In the genomic region with DNA sequence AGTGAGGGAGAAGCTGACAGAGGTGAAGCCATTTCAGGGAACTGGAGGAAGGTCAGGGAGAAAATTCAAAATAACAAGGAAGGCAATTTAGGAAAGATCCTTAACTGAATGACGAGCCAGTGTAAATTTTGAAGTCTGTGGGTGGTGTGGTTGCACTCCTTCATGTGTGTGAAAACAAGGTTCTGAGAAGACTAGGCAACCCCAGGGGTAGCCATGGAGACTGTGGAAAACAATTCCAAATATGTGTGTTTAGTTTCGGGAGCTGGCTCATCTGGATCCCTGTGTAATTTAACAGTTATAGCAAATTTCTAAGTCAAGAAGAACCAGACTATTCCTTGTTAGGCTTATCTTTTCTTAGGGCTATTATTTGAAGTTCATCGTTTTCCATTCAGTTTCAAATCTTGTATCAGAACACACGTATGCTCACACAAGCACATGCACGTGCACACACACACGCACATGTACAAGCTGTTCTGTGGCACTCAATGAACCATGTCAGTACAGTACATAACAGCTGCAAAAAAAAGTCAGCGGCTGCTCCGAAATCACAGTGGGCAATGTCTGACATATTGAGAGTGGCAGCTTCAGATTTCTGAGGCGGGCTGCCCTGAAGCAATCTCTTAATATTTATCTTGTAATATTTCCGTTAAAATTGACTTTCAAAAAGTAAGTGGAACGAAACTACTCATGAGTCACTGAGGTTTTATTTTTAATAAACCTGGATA, we compare ENCODE assay signal across 11 cellular contexts.
DNase-seq lines count a peak whose midpoint lies in the region; ATAC-seq and TF ChIP-seq lines count a peak whose summit lies in the region.
"Had no signal": no experiment of that assay in that cellular context is flagged by ENCODE, and none has a peak within 500 bp of the region (broad histone marks: within the 10 kb centered on the region; RNA-seq: fewer than 3 reads in every experiment).

No MANE protein-coding gene starts in this region.

- H2AFZ ChIP-seq in trophoblast cell (ENCODE audit: insufficient read depth, low read length, poor library complexity) = no peak overlapping the region

- H3K79me1 ChIP-seq in trophoblast cell (ENCODE audit: low read length) = peaks cover 2% of the 10 kb centered on the region

- no peak overlapping the region for H2AK5ac ChIP-seq in trophoblast cell (ENCODE audit: low read length)

- TF ChIP-seq EP300 in gastroesophageal sphincter (IDR thresholded peaks at IDR 0.05) = no peak

- no peak overlapping the region for H3K18ac ChIP-seq in trophoblast cell (ENCODE audit: low read length)

- H3K4me3 ChIP-seq in gastroesophageal sphincter (no peak overlapping the region), trophoblast cell (ENCODE audit: low read depth, low read length) (no peak overlapping the region)

- H3K9me3 ChIP-seq in gastroesophageal sphincter (peaks cover 0 to 4% (median 0%) of the 10 kb centered on the region in 3 donors), trophoblast cell (ENCODE audit: insufficient read depth, low read depth, low read length) (no peaks in the 10 kb centered on the region)

- no peaks in the 10 kb centered on the region for H3K79me2 ChIP-seq in trophoblast cell (ENCODE audit: control insufficient read depth, insufficient read depth, low read length, poor library complexity)

- H2BK120ac ChIP-seq in trophoblast cell (ENCODE audit: insufficient read depth, low read length, poor library complexity) = no peak overlapping the region

- peaks cover 3 to 31% (median 8%) of the 10 kb centered on the region in 3 donors for H3K4me1 ChIP-seq in gastroesophageal sphincter
- peaks cover 0 to 2% of the 10 kb centered on the region in 2 experiments for H3K4me1 ChIP-seq in trophoblast cell (ENCODE audit: control insufficient read depth in 1 of 2, insufficient read depth in 2 of 2, low read length in 2 of 2)

- no peak for TF ChIP-seq CTCF in gastroesophageal sphincter (IDR thresholded peaks at IDR 0.05)

- H3K9ac ChIP-seq in trophoblast cell (ENCODE audit: low read length) = no peak overlapping the region

- H3K36me3 ChIP-seq in gastroesophageal sphincter = no peaks in the 10 kb centered on the region
- no peaks in the 10 kb centered on the region for H3K36me3 ChIP-seq in trophoblast cell (ENCODE audit: control insufficient read depth in 1 of 2, insufficient read depth in 2 of 2, low read length in 2 of 2)

- H3K27me3 ChIP-seq in gastroesophageal sphincter (no peaks in the 10 kb centered on the region), trophoblast cell (ENCODE audit: insufficient read depth, low read length) (no peaks in the 10 kb centered on the region)

- no peak for TF ChIP-seq POLR2A in gastroesophageal sphincter (IDR thresholded peaks at IDR 0.05)

- H4K12ac ChIP-seq in trophoblast cell (ENCODE audit: low read depth, low read length) = no peak overlapping the region

- H3K14ac ChIP-seq in trophoblast cell (ENCODE audit: low read length) = no peak overlapping the region

- 41 to 66% methylated on average over 8 to 11 of the region's 11 CpGs for WGBS in gastroesophageal sphincter (ENCODE audit: low coverage in 1 of 2), 2 donors
- WGBS in trophoblast cell (ENCODE audit: extremely low coverage, insufficient coverage, insufficient read length) = no CpG with 5 or more reads among the region's 11 CpGs

- H3K27ac ChIP-seq in gastroesophageal sphincter (peak overlapping the region; percentile 32 to 39 (median 34)), trophoblast cell (ENCODE audit: low read depth, low read length) (no peak overlapping the region)
- H3K27ac ChIP-seq: C4-2B had no signal

- H3K23ac ChIP-seq in trophoblast cell (ENCODE audit: low read length) = no peak overlapping the region

- H4K8ac ChIP-seq in trophoblast cell (ENCODE audit: low read depth, low read length) = no peak overlapping the region

- no peak overlapping the region for H3K4ac ChIP-seq in trophoblast cell (ENCODE audit: low read depth, low read length)

- H2BK12ac ChIP-seq in trophoblast cell (ENCODE audit: low read length) = no peak overlapping the region

- ATAC-seq in SK-N-SH treated with all-trans-retinoic acid at 6 μM for 48 hours (peak; percentile 67), gastroesophageal sphincter (no peak), GM19351 (IDR thresholded peaks at IDR 0.05; ENCODE audit: unreplicated experiment) (no peak)
- ATAC-seq: Right ventricle myocardium inferior had no signal

- peak overlapping the region; percentile 19 for H3K4me2 ChIP-seq in trophoblast cell (ENCODE audit: low read length)

- peak; percentile 34 for DNase-seq in Ammon's horn (ENCODE audit: low spot score)
- DNase-seq in trophoblast cell = peak in 1 of 2 donors; percentile 39
- no peak for DNase-seq in activated CD8-positive, alpha-beta memory T cell treated with anti-CD3 and anti-CD28 coated beads for 24 hours
- DNase-seq in GM19238 (ENCODE audit: insufficient read length, low spot score) = no peak
- no peak for DNase-seq in NCI-H2171 (lab: John Stamatoyannopoulos, UW)
- DNase-seq: NCI-H446 had no signal

- no peak overlapping the region for H2BK5ac ChIP-seq in trophoblast cell (ENCODE audit: low read depth, low read length, poor library complexity)

- H4K91ac ChIP-seq in trophoblast cell (ENCODE audit: low read depth, low read length) = no peak overlapping the region

TF ChIP-seq in SK-N-SH treated with all-trans-retinoic acid at 6 μM for 48 hours, 23 proteins besides CTCF, POLR2A, EP300 and RAD21:
- TF ChIP-seq ESRRG (CRISPR knock-in tag; IDR thresholded peaks at IDR 0.05) (no peak), ZNF70 (CRISPR knock-in tag; IDR thresholded peaks at IDR 0.05) (no peak), ZC3H10 (CRISPR knock-in tag; IDR thresholded peaks at IDR 0.05) (no peak), TOX (CRISPR knock-in tag; IDR thresholded peaks at IDR 0.05; ENCODE audit: borderline replicate concordance) (no peak), ZFP30 (CRISPR knock-in tag; IDR thresholded peaks at IDR 0.05) (no peak), GLIS3 (CRISPR knock-in tag; IDR thresholded peaks at IDR 0.05) (no peak)
- TF ChIP-seq, protein P1, sequence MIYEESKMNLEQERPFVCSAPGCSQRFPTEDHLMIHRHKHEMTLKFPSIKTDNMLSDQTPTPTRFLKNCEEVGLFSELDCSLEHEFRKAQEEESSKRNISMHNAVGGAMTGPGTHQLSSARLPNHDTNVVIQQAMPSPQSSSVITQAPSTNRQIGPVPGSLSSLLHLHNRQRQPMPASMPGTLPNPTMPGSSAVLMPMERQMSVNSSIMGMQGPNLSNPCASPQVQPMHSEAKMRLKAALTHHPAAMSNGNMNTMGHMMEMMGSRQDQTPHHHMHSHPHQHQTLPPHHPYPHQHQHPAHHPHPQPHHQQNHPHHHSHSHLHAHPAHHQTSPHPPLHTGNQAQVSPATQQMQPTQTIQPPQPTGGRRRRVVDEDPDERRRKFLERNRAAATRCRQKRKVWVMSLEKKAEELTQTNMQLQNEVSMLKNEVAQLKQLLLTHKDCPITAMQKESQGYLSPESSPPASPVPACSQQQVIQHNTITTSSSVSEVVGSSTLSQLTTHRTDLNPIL (CRISPR knock-in tag; IDR thresholded peaks at IDR 0.05; ENCODE audit: low read depth) = no peak
- TF ChIP-seq, protein P2, sequence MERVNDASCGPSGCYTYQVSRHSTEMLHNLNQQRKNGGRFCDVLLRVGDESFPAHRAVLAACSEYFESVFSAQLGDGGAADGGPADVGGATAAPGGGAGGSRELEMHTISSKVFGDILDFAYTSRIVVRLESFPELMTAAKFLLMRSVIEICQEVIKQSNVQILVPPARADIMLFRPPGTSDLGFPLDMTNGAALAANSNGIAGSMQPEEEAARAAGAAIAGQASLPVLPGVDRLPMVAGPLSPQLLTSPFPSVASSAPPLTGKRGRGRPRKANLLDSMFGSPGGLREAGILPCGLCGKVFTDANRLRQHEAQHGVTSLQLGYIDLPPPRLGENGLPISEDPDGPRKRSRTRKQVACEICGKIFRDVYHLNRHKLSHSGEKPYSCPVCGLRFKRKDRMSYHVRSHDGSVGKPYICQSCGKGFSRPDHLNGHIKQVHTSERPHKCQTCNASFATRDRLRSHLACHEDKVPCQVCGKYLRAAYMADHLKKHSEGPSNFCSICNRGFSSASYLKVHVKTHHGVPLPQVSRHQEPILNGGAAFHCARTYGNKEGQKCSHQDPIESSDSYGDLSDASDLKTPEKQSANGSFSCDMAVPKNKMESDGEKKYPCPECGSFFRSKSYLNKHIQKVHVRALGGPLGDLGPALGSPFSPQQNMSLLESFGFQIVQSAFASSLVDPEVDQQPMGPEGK (CRISPR knock-in tag; IDR thresholded peaks at IDR 0.05; ENCODE audit: borderline replicate concordance) = no peak
